13 cellular contexts compared by ENCODE assay signal in genomic region chr16:6122401-6122800, GRCh38.
"Had no signal": no experiment of that assay in that cellular context is flagged by ENCODE, and none has a peak within 500 bp of the region (broad histone marks: within the 10 kb centered on the region; RNA-seq: fewer than 3 reads in every experiment).

No MANE protein-coding gene starts in this region.

- ATAC-seq: activated CD4-positive, CD25-positive, alpha-beta regulatory T cell treated with anti-CD3 and anti-CD28 coated beads, Interleukin-2, amount 50 U/mL, for 24 hours; left colon; natural killer cell; stimulated activated naive B cell treated with anti-CD40 and anti-IgM and Interleukin-4, amounts not matched to agents 10 μg/mL and 1 μg/mL and 100 μg/mL, for 72 hours had no signal

- H3K9me3 ChIP-seq: right atrium auricular region, transverse colon had no signal

- H3K4me3 Mint-ChIP-seq: activated naive CD8-positive, alpha-beta T cell; dendritic cell treated with granulocyte-macrophage colony-stimulating factor and Interleukin-4, amounts not matched to agents 40 ng/mL and 50 ng/mL, for 4 days; natural killer cell; stimulated activated naive B cell treated with anti-CD40 and anti-IgM and Interleukin-4, amounts not matched to agents 10 μg/mL and 1 μg/mL and 100 μg/mL, for 72 hours had no signal

- H3K4me1 Mint-ChIP-seq: natural killer cell; stimulated activated naive B cell treated with anti-CD40 and anti-IgM and Interleukin-4, amounts not matched to agents 10 μg/mL and 1 μg/mL and 100 μg/mL, for 72 hours had no signal

- H3K36me3 ChIP-seq: brain microvascular endothelial cell, right atrium auricular region, transverse colon had no signal

- H3K27ac ChIP-seq: brain microvascular endothelial cell, right atrium auricular region, transverse colon had no signal

- H3K36me3 Mint-ChIP-seq: activated naive CD8-positive, alpha-beta T cell; natural killer cell; stimulated activated naive B cell treated with anti-CD40 and anti-IgM and Interleukin-4, amounts not matched to agents 10 μg/mL and 1 μg/mL and 100 μg/mL, for 72 hours had no signal

- H3K27me3 Mint-ChIP-seq: dendritic cell treated with granulocyte-macrophage colony-stimulating factor and Interleukin-4, amounts not matched to agents 40 ng/mL and 50 ng/mL, for 4 days; stimulated activated naive B cell treated with anti-CD40 and anti-IgM and Interleukin-4, amounts not matched to agents 10 μg/mL and 1 μg/mL and 100 μg/mL, for 72 hours had no signal

- DNase-seq: activated effector memory CD4-positive, alpha-beta T cell treated with Interleukin-2 at 50 U/mL for 16 hours; amygdala; brain microvascular endothelial cell; left colon; natural killer cell; stimulated activated naive B cell treated with anti-CD40 and anti-IgM and Interleukin-4, amounts not matched to agents 10 μg/mL and 1 μg/mL and 100 μg/mL, for 72 hours; substantia nigra; T-helper 2 cell; transverse colon had no signal

- H3K27ac Mint-ChIP-seq: activated naive CD8-positive, alpha-beta T cell; dendritic cell treated with granulocyte-macrophage colony-stimulating factor and Interleukin-4, amounts not matched to agents 40 ng/mL and 50 ng/mL, for 4 days; natural killer cell; stimulated activated naive B cell treated with anti-CD40 and anti-IgM and Interleukin-4, amounts not matched to agents 10 μg/mL and 1 μg/mL and 100 μg/mL, for 72 hours had no signal

- H3K27me3 ChIP-seq: brain microvascular endothelial cell, right atrium auricular region, transverse colon had no signal

- H3K4me1 ChIP-seq: right atrium auricular region, transverse colon had no signal

- H3K4me3 ChIP-seq: right atrium auricular region, transverse colon had no signal
